1 cellular context compared by ENCODE assay signal in the genomic region with DNA sequence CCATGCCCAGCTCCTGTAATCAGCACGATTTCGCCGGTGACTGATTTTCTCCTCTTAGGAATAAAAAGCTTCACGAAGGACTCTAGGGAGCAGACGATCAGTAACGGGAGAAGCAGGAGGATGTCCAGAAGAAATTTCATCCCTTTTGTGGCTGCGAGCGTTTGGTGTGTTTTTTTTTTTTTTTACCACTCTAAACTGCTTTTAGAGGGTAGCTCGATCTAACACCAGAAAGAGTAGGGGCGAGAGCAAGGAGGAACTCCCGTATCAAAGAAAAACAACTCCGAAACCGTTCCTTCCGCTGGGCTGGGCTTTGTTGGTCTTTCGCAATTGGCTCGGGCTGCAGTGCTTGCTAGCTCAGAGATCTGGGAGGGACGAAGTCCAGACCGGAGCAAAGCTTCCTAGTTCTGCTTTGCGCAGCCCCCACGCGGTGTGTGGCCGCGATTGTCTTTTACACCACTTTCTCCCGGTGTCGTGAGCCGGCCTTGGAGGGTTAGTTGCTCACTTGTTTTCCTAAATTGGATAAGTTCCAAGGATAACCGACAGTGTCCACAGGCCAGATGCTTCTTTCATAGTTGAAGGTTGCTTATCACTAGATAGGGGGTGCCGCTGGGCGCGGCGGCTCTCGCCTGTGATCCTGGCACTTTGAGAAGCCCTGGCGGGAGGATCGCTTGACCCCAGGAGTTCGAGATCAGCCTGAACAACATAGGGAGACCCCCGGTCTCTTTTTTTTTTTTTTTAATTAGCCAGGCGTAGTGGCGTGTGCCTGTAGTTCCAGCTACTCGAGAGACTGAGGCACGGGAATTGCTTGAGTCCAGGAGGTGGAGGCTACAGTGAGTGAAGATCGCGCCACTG.
TF ChIP-seq lines count a peak whose summit lies in the region.

A gene with protein sequence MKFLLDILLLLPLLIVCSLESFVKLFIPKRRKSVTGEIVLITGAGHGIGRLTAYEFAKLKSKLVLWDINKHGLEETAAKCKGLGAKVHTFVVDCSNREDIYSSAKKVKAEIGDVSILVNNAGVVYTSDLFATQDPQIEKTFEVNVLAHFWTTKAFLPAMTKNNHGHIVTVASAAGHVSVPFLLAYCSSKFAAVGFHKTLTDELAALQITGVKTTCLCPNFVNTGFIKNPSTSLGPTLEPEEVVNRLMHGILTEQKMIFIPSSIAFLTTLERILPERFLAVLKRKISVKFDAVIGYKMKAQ (minus strand): TSS at position 258 of the 852 bp plus-strand sequence. CDS start 118 bp downstream, at position 140.

TF ChIP-seq in HepG2, 621 proteins besides CTCF, POLR2A, EP300 and RAD21 (continued from another document and continues in another):
- TF ChIP-seq, protein P1, sequence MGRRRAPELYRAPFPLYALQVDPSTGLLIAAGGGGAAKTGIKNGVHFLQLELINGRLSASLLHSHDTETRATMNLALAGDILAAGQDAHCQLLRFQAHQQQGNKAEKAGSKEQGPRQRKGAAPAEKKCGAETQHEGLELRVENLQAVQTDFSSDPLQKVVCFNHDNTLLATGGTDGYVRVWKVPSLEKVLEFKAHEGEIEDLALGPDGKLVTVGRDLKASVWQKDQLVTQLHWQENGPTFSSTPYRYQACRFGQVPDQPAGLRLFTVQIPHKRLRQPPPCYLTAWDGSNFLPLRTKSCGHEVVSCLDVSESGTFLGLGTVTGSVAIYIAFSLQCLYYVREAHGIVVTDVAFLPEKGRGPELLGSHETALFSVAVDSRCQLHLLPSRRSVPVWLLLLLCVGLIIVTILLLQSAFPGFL (CRISPR knock-in tag; IDR thresholded peaks at IDR 0.05) = no peak
- TF ChIP-seq, protein P2, sequence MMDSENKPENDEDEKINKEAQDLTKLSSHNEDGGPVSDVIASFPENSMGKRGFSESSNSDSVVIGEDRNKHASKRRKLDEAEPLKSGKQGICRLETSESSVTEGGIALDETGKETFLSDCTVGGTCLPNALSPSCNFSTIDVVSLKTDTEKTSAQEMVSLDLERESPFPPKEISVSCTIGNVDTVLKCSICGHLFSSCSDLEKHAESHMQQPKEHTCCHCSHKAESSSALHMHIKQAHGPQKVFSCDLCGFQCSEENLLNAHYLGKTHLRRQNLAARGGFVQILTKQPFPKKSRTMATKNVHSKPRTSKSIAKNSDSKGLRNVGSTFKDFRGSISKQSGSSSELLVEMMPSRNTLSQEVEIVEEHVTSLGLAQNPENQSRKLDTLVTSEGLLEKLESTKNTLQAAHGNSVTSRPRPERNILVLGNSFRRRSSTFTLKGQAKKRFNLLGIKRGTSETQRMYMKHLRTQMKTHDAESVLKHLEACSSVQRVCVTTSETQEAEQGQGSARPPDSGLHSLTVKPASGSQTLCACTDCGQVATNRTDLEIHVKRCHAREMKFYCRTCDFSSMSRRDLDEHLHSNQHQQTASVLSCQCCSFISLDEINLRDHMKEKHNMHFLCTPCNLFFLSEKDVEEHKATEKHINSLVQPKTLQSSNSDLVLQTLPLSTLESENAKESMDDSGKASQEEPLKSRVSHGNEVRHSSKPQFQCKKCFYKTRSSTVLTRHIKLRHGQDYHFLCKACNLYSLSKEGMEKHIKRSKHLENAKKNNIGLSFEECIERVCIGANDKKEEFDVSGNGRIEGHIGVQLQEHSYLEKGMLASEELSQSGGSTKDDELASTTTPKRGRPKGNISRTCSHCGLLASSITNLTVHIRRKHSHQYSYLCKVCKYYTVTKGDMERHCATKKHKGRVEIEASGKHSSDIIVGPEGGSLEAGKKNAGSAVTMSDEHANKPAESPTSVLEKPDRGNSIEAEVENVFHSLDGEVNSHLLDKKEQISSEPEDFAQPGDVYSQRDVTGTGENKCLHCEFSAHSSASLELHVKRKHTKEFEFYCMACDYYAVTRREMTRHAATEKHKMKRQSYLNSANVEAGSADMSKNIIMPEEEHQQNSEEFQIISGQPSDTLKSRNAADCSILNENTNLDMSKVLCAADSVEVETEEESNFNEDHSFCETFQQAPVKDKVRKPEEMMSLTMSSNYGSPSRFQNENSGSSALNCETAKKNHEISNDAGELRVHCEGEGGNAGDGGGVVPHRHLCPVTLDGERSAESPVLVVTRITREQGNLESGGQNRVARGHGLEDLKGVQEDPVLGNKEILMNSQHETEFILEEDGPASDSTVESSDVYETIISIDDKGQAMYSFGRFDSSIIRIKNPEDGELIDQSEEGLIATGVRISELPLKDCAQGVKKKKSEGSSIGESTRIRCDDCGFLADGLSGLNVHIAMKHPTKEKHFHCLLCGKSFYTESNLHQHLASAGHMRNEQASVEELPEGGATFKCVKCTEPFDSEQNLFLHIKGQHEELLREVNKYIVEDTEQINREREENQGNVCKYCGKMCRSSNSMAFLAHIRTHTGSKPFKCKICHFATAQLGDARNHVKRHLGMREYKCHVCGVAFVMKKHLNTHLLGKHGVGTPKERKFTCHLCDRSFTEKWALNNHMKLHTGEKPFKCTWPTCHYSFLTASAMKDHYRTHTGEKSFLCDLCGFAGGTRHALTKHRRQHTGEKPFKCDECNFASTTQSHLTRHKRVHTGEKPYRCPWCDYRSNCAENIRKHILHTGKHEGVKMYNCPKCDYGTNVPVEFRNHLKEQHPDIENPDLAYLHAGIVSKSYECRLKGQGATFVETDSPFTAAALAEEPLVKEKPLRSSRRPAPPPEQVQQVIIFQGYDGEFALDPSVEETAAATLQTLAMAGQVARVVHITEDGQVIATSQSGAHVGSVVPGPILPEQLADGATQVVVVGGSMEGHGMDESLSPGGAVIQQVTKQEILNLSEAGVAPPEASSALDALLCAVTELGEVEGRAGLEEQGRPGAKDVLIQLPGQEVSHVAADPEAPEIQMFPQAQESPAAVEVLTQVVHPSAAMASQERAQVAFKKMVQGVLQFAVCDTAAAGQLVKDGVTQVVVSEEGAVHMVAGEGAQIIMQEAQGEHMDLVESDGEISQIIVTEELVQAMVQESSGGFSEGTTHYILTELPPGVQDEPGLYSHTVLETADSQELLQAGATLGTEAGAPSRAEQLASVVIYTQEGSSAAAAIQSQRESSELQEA (CRISPR knock-in tag; IDR thresholded peaks at IDR 0.05; ENCODE audit: not compliant biosample characterization) = no peak
- no peak for TF ChIP-seq SMARCE1 (IDR thresholded peaks at IDR 0.05; ENCODE audit: borderline replicate concordance)
- TF ChIP-seq ARNT (IDR thresholded peaks at IDR 0.05) = no peak
- TF ChIP-seq, protein P3, sequence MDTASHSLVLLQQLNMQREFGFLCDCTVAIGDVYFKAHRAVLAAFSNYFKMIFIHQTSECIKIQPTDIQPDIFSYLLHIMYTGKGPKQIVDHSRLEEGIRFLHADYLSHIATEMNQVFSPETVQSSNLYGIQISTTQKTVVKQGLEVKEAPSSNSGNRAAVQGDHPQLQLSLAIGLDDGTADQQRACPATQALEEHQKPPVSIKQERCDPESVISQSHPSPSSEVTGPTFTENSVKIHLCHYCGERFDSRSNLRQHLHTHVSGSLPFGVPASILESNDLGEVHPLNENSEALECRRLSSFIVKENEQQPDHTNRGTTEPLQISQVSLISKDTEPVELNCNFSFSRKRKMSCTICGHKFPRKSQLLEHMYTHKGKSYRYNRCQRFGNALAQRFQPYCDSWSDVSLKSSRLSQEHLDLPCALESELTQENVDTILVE (CRISPR knock-in tag; IDR thresholded peaks at IDR 0.05) = peak; percentile 92
- TF ChIP-seq ATM (IDR thresholded peaks at IDR 0.05; ENCODE audit: borderline replicate concordance) = no peak
- peak; percentile 95 for TF ChIP-seq HNF4A (CRISPR knock-in tag; IDR thresholded peaks at IDR 0.05)
- TF ChIP-seq, protein P4, sequence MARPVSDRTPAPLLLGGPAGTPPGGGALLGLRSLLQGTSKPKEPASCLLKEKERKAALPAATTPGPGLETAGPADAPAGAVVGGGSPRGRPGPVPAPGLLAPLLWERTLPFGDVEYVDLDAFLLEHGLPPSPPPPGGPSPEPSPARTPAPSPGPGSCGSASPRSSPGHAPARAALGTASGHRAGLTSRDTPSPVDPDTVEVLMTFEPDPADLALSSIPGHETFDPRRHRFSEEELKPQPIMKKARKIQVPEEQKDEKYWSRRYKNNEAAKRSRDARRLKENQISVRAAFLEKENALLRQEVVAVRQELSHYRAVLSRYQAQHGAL (CRISPR knock-in tag; IDR thresholded peaks at IDR 0.05; ENCODE audit: not compliant biosample characterization) = no peak
- TF ChIP-seq, protein P5, sequence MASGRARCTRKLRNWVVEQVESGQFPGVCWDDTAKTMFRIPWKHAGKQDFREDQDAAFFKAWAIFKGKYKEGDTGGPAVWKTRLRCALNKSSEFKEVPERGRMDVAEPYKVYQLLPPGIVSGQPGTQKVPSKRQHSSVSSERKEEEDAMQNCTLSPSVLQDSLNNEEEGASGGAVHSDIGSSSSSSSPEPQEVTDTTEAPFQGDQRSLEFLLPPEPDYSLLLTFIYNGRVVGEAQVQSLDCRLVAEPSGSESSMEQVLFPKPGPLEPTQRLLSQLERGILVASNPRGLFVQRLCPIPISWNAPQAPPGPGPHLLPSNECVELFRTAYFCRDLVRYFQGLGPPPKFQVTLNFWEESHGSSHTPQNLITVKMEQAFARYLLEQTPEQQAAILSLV (CRISPR knock-in tag; IDR thresholded peaks at IDR 0.05; ENCODE audit: borderline replicate concordance) = peak; percentile 51; the same call in 1 of the 2 replicates
- peak; percentile 58 for TF ChIP-seq DPF2 (CRISPR knock-in tag; IDR thresholded peaks at IDR 0.05; ENCODE audit: borderline replicate concordance, low read depth)
- peak; percentile 84; the same call in 1 of the 2 replicates for TF ChIP-seq ZNF430 (CRISPR knock-in tag; IDR thresholded peaks at IDR 0.05)
- peak; percentile 77; the same call in 1 of the 2 replicates for TF ChIP-seq SSRP1 (CRISPR knock-in tag; IDR thresholded peaks at IDR 0.05)
- peak; percentile 41; the same call in 1 of the 2 replicates for TF ChIP-seq FOXK1 (CRISPR knock-in tag; IDR thresholded peaks at IDR 0.05; ENCODE audit: borderline replicate concordance, low read depth)
- peak; percentile 61; the same call in 1 of the 2 replicates for TF ChIP-seq HMG20A (CRISPR knock-in tag; IDR thresholded peaks at IDR 0.05; ENCODE audit: borderline replicate concordance)
- TF ChIP-seq, protein P6, sequence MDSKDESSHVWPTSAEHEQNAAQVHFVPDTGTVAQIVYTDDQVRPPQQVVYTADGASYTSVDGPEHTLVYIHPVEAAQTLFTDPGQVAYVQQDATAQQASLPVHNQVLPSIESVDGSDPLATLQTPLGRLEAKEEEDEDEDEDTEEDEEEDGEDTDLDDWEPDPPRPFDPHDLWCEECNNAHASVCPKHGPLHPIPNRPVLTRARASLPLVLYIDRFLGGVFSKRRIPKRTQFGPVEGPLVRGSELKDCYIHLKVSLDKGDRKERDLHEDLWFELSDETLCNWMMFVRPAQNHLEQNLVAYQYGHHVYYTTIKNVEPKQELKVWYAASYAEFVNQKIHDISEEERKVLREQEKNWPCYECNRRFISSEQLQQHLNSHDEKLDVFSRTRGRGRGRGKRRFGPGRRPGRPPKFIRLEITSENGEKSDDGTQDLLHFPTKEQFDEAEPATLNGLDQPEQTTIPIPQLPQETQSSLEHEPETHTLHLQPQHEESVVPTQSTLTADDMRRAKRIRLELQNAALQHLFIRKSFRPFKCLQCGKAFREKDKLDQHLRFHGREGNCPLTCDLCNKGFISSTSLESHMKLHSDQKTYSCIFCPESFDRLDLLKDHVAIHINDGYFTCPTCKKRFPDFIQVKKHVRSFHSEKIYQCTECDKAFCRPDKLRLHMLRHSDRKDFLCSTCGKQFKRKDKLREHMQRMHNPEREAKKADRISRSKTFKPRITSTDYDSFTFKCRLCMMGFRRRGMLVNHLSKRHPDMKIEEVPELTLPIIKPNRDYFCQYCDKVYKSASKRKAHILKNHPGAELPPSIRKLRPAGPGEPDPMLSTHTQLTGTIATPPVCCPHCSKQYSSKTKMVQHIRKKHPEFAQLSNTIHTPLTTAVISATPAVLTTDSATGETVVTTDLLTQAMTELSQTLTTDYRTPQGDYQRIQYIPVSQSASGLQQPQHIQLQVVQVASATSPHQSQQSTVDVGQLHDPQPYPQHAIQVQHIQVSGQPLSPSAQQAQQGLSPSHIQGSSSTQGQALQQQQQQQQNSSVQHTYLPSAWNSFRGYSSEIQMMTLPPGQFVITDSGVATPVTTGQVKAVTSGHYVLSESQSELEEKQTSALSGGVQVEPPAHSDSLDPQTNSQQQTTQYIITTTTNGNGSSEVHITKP (CRISPR knock-in tag; IDR thresholded peaks at IDR 0.05; ENCODE audit: low read depth) = peak; percentile 56; the same call in 1 of the 2 replicates
- TF ChIP-seq, protein P7, sequence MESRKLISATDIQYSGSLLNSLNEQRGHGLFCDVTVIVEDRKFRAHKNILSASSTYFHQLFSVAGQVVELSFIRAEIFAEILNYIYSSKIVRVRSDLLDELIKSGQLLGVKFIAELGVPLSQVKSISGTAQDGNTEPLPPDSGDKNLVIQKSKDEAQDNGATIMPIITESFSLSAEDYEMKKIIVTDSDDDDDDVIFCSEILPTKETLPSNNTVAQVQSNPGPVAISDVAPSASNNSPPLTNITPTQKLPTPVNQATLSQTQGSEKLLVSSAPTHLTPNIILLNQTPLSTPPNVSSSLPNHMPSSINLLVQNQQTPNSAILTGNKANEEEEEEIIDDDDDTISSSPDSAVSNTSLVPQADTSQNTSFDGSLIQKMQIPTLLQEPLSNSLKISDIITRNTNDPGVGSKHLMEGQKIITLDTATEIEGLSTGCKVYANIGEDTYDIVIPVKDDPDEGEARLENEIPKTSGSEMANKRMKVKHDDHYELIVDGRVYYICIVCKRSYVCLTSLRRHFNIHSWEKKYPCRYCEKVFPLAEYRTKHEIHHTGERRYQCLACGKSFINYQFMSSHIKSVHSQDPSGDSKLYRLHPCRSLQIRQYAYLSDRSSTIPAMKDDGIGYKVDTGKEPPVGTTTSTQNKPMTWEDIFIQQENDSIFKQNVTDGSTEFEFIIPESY (CRISPR knock-in tag; IDR thresholded peaks at IDR 0.05) = no peak
- 0 out of 2 replicates have a peak, but pooled peaks have one; percentile 32 for TF ChIP-seq ZNF121 (CRISPR knock-in tag; IDR thresholded peaks at IDR 0.05)
- no peak for TF ChIP-seq ATRX (CRISPR knock-in tag; IDR thresholded peaks at IDR 0.05; ENCODE audit: borderline replicate concordance)
- peak; percentile 98 for TF ChIP-seq CEBPG (CRISPR knock-in tag; IDR thresholded peaks at IDR 0.05)
- TF ChIP-seq, protein P8, sequence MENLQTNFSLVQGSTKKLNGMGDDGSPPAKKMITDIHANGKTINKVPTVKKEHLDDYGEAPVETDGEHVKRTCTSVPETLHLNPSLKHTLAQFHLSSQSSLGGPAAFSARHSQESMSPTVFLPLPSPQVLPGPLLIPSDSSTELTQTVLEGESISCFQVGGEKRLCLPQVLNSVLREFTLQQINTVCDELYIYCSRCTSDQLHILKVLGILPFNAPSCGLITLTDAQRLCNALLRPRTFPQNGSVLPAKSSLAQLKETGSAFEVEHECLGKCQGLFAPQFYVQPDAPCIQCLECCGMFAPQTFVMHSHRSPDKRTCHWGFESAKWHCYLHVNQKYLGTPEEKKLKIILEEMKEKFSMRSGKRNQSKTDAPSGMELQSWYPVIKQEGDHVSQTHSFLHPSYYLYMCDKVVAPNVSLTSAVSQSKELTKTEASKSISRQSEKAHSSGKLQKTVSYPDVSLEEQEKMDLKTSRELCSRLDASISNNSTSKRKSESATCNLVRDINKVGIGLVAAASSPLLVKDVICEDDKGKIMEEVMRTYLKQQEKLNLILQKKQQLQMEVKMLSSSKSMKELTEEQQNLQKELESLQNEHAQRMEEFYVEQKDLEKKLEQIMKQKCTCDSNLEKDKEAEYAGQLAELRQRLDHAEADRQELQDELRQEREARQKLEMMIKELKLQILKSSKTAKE (CRISPR knock-in tag; IDR thresholded peaks at IDR 0.05; ENCODE audit: borderline replicate concordance) = peak; percentile 72
- no peak for TF ChIP-seq ZNF850 (CRISPR knock-in tag; conservative IDR thresholded peaks at IDR 0.05)
- peak; percentile 44; the same call in 1 of the 2 replicates for TF ChIP-seq MAZ (IDR thresholded peaks at IDR 0.05; ENCODE audit: borderline replicate concordance, low read depth, low read length)
- TF ChIP-seq MAZ (CRISPR knock-in tag; IDR thresholded peaks at IDR 0.05; ENCODE audit: low read depth) = peak; percentile 83; the same call in 1 of the 2 replicates
- peak; percentile 95 for TF ChIP-seq GATAD2A (CRISPR knock-in tag; IDR thresholded peaks at IDR 0.05)
- TF ChIP-seq KDM2A (CRISPR knock-in tag; IDR thresholded peaks at IDR 0.05; ENCODE audit: borderline replicate concordance, low read depth) = peak; percentile 81; the same call in 1 of the 2 replicates
- no peak for TF ChIP-seq FOXP1 (IDR thresholded peaks at IDR 0.05)
- TF ChIP-seq FOXP1 (CRISPR knock-in tag; IDR thresholded peaks at IDR 0.05) = peak; percentile 63
- TF ChIP-seq MXD4 (CRISPR knock-in tag; IDR thresholded peaks at IDR 0.05) = peak; percentile 56; the same call in 1 of the 2 replicates
